ENCODE assay signal across 1 cellular context in genomic region chr1:6331543-6332246, GRCh38.
TF ChIP-seq lines count a peak whose summit lies in the region.

No MANE protein-coding gene starts in this region.

TF ChIP-seq in GM23338, 12 proteins besides CTCF, POLR2A, EP300 and RAD21 (continued from another document):
- no peak for TF ChIP-seq STAT1 (IDR thresholded peaks at IDR 0.05; ENCODE audit: unreplicated experiment)
- no peak for TF ChIP-seq NANOG (IDR thresholded peaks at IDR 0.05; ENCODE audit: borderline replicate concordance)
- no peak for TF ChIP-seq EZH2 (IDR thresholded peaks at IDR 0.05; ENCODE audit: low read depth, unreplicated experiment)
- TF ChIP-seq CREB1 (CRISPR knock-in tag; IDR thresholded peaks at IDR 0.05; ENCODE audit: low read depth), result no peak
- no peak for TF ChIP-seq JUNB (IDR thresholded peaks at IDR 0.05; ENCODE audit: unreplicated experiment)
- no peak for TF ChIP-seq ZNF331 (CRISPR knock-in tag; IDR thresholded peaks at IDR 0.05; ENCODE audit: low read depth)
- no peak for TF ChIP-seq ETS1 (IDR thresholded peaks at IDR 0.05)
